Comparison of ENCODE assay signal across 8 cellular contexts in genomic region chr17:17723354-17724261, GRCh38. TPM values are rescaled to one million over a fixed set of nuclear protein-coding genes. Genes with fewer than 3 reads are reported as not detected.
DNase-seq lines count a peak whose midpoint lies in the region; TF ChIP-seq lines count a peak whose summit lies in the region.

No MANE protein-coding gene starts in this region.

- H3K9me3 ChIP-seq in stomach smooth muscle (ENCODE audit: control insufficient read depth in 2 of 2, low read length in 2 of 2) = no peaks in the 10 kb centered on the region

- H3K9ac ChIP-seq in stomach smooth muscle (ENCODE audit: low read length in 2 of 2) = peak overlapping the region in 1 of 2 donors; percentile 79

- TF ChIP-seq CTCF in dorsolateral prefrontal cortex (IDR thresholded peaks at IDR 0.05 in 54 of 56, conservative IDR thresholded peaks at IDR 0.05 in 2 of 56; ENCODE audit: low read depth in 1 of 56, partially characterized antibody in 56 of 56) = no peak

- DNase-seq in stimulated activated naive CD4-positive, alpha-beta T cell (lab: John Stamatoyannopoulos, UW) = peak in 4 of 6 experiments; percentile 10 to 24 (median 20)
- DNase-seq in stimulated activated naive CD4-positive, alpha-beta T cell treated with Interleukin-2 at 50 U/mL for 16 hours (lab: John Stamatoyannopoulos, UW) = no peak
- peak; percentile 72 for DNase-seq in UCSD-AML1 (lab: John Stamatoyannopoulos, UW; ENCODE audit: unreplicated experiment)
- DNase-seq in dorsolateral prefrontal cortex = peak in 4 of 10 donors; percentile 50 to 62 (median 58)
- DNase-seq in medulla oblongata (ENCODE audit: extremely low spot score) = peak; percentile 27
- DNase-seq in NCI-H1930 (lab: John Stamatoyannopoulos, UW) = no peak
- DNase-seq in ureter (ENCODE audit: low spot score) = no peak

- no peaks in the 10 kb centered on the region for H3K27me3 ChIP-seq in dorsolateral prefrontal cortex
- H3K27me3 ChIP-seq in stomach smooth muscle (ENCODE audit: control insufficient read depth in 1 of 2, insufficient read depth in 2 of 2, low read length in 2 of 2) = no peaks in the 10 kb centered on the region

- intact Hi-C loops in dorsolateral prefrontal cortex (cut with DNase I) = loop anchor here in 1 of 2 donors (5.0 kb wide), 1 partner anchor 41 kb away; the partner anchor contains the start of gene RAI1

- H3K4me3 ChIP-seq in dorsolateral prefrontal cortex (peak overlapping the region; percentile 50 to 81 (median 72)), stomach smooth muscle (ENCODE audit: low read length in 2 of 2) (peak overlapping the region; percentile 74 to 80)

- peaks cover 36% of the 10 kb centered on the region for H3K4me1 ChIP-seq in stomach smooth muscle (ENCODE audit: control insufficient read depth, insufficient read depth, low read length)

- peak overlapping the region in 54 of 59 donors; percentile 17 to 93 (median 78) for H3K27ac ChIP-seq in dorsolateral prefrontal cortex
- H3K27ac ChIP-seq in stomach smooth muscle (ENCODE audit: low read length) = peak overlapping the region; percentile 62

- no peaks in the 10 kb centered on the region for H3K36me3 ChIP-seq in stomach smooth muscle (ENCODE audit: control insufficient read depth in 2 of 2, insufficient read depth in 2 of 2, low read length in 2 of 2)

RNA-seq across cellular contexts. Expression of gene RAI1, which starts 42.4 kb away (rescaled TPM):
- 10 to 100 TPM; 36.4 to 86.1 (median 56.3) TPM for total RNA-seq in dorsolateral prefrontal cortex
- total RNA-seq in ureter = 117 TPM

Comparison
In these comparisons a context has a peak if more than half of its experiments do, and no peak if none do; other contexts are left out.
1. DNase-seq: peak in stimulated activated naive CD4-positive, alpha-beta T cell (4 of 6), UCSD-AML1 (single experiment) and medulla oblongata (single experiment); none in stimulated activated naive CD4-positive, alpha-beta T cell treated with Interleukin-2 at 50 U/mL for 16 hours (single experiment), NCI-H1930 (0 of 2) and ureter (single experiment).